28 cellular contexts compared by ENCODE assay signal in genomic region chr3:61776390-61776789, GRCh38.
"Had no signal": no experiment of that assay in that cellular context is flagged by ENCODE, and none has a peak within 500 bp of the region (broad histone marks: within the 10 kb centered on the region; RNA-seq: fewer than 3 reads in every experiment).

No MANE protein-coding gene starts in this region.

- H3K27me3 Mint-ChIP-seq: stimulated activated naive B cell treated with anti-CD40 and anti-IgM and Interleukin-4, amounts not matched to agents 10 μg/mL and 1 μg/mL and 100 μg/mL, for 72 hours; stimulated activated naive CD8-positive, alpha-beta T cell treated with anti-CD3 and anti-CD28 coated beads, Interleukin-15, amount 100 ng/mL, for 72 hours had no signal

- ATAC-seq: gastroesophageal sphincter; heart right ventricle; left colon; left ventricle myocardium superior; lower lobe of right lung; naive thymus-derived CD8-positive, alpha-beta T cell; right cardiac atrium; stimulated activated naive B cell treated with anti-CD40 and anti-IgM and Interleukin-4, amounts not matched to agents 10 μg/mL and 1 μg/mL and 100 μg/mL, for 72 hours; stimulated activated naive CD8-positive, alpha-beta T cell treated with anti-CD3 and anti-CD28 coated beads, Interleukin-15, amount 100 ng/mL, for 72 hours had no signal

- H3K27me3 ChIP-seq: dorsolateral prefrontal cortex, esophagus muscularis mucosa, gastroesophageal sphincter, heart right ventricle, ovary, thyroid gland, vagina had no signal

- H3K36me3 Mint-ChIP-seq: immature natural killer cell; naive thymus-derived CD8-positive, alpha-beta T cell; stimulated activated naive B cell treated with anti-CD40 and anti-IgM and Interleukin-4, amounts not matched to agents 10 μg/mL and 1 μg/mL and 100 μg/mL, for 72 hours had no signal

- DNase-seq: cerebellar nuclear complex; dorsolateral prefrontal cortex; effector CD4-positive, alpha-beta T cell; heart right ventricle; hypothalamus; immature natural killer cell; islet precursor cell; kidney glomerular epithelial cell; left colon; left ventricle myocardium superior; lower lobe of right lung; naive thymus-derived CD8-positive, alpha-beta T cell; occipital lobe; ovary; posterior cingulate gyrus; psoas muscle; right cardiac atrium; small intestine; stimulated activated CD4-positive, alpha-beta T cell treated with anti-CD3 and anti-CD28 coated beads, Interleukin-15, amount 100 ng/mL, for 24 hours; stimulated activated CD4-positive, alpha-beta T cell treated with anti-CD3 and anti-CD28 coated beads, Interleukin-2, amount 100 ng/mL, for 48 hours; stimulated activated naive B cell treated with anti-CD40 and anti-IgM and Interleukin-4, amounts not matched to agents 10 μg/mL and 1 μg/mL and 100 μg/mL, for 72 hours; stimulated activated naive CD8-positive, alpha-beta T cell treated with anti-CD3 and anti-CD28 coated beads, Interleukin-15, amount 100 ng/mL, for 72 hours; thyroid gland; trophoblast cell had no signal

- H3K27ac ChIP-seq: dorsolateral prefrontal cortex, epithelial cell of prostate, esophagus muscularis mucosa, gastroesophageal sphincter, heart right ventricle, lower lobe of right lung, ovary, psoas muscle, thyroid gland, vagina had no signal

- H3K4me1 Mint-ChIP-seq: immature natural killer cell; naive thymus-derived CD8-positive, alpha-beta T cell; stimulated activated naive B cell treated with anti-CD40 and anti-IgM and Interleukin-4, amounts not matched to agents 10 μg/mL and 1 μg/mL and 100 μg/mL, for 72 hours; stimulated activated naive CD8-positive, alpha-beta T cell treated with anti-CD3 and anti-CD28 coated beads, Interleukin-15, amount 100 ng/mL, for 72 hours had no signal

- H3K9me3 ChIP-seq: esophagus muscularis mucosa, gastroesophageal sphincter, heart right ventricle, lower lobe of right lung, ovary, psoas muscle, thyroid gland, vagina had no signal

- H3K36me3 ChIP-seq: esophagus muscularis mucosa, gastroesophageal sphincter, heart right ventricle, lower lobe of right lung, ovary, thyroid gland, vagina had no signal

- H3K4me3 Mint-ChIP-seq: immature natural killer cell; naive thymus-derived CD8-positive, alpha-beta T cell; stimulated activated naive B cell treated with anti-CD40 and anti-IgM and Interleukin-4, amounts not matched to agents 10 μg/mL and 1 μg/mL and 100 μg/mL, for 72 hours; stimulated activated naive CD8-positive, alpha-beta T cell treated with anti-CD3 and anti-CD28 coated beads, Interleukin-15, amount 100 ng/mL, for 72 hours had no signal

- H3K27ac Mint-ChIP-seq: immature natural killer cell; naive thymus-derived CD8-positive, alpha-beta T cell; stimulated activated naive B cell treated with anti-CD40 and anti-IgM and Interleukin-4, amounts not matched to agents 10 μg/mL and 1 μg/mL and 100 μg/mL, for 72 hours; stimulated activated naive CD8-positive, alpha-beta T cell treated with anti-CD3 and anti-CD28 coated beads, Interleukin-15, amount 100 ng/mL, for 72 hours had no signal

- H3K4me3 ChIP-seq: dorsolateral prefrontal cortex, esophagus muscularis mucosa, gastroesophageal sphincter, heart right ventricle, lower lobe of right lung, ovary, psoas muscle, thyroid gland, vagina had no signal

- H3K9me3 Mint-ChIP-seq: stimulated activated naive CD8-positive, alpha-beta T cell treated with anti-CD3 and anti-CD28 coated beads, Interleukin-15, amount 100 ng/mL, for 72 hours had no signal
